In the genomic region with DNA sequence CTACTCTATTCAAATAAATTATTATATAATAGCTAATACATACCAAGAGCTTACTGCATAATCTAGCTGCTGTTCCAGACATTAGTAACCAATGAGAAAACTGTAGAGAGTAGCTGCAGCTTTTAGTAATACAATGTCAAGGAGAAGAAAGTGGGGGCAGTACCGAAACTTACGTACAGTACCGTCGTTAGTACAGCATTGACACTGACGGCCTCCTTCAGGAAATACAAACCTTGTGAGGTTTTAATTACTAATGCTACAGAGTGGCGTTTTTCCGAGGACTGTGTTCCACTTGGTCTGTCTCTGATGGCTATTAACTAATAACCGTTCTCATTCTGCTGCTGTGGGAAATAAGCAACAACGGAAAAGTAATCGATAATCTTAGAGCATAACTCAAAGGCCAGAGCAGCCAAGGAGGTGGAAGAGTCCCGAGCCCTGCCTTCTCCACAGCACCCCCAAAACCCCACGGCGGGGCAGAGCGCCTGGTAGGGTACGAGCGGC, we compare ENCODE assay signal across 8 cellular contexts. TPM values are rescaled to one million over a fixed set of nuclear protein-coding genes. Genes with fewer than 3 reads are reported as not detected.
DNase-seq lines count a peak whose midpoint lies in the region; ATAC-seq, FAIRE-seq and TF ChIP-seq lines count a peak whose summit lies in the region.

No MANE protein-coding gene starts in this region.

- H3K4me1 ChIP-seq in GM12878 (ENCODE audit: control insufficient read depth, insufficient read depth, low read length): peaks cover 16% of the 10 kb centered on the region

- no peak for TF ChIP-seq EP300 in GM12878 (IDR thresholded peaks at IDR 0.05; ENCODE audit: borderline replicate concordance in 1 of 2, control insufficient read depth in 1 of 2, low read depth in 2 of 2, low read length in 2 of 2)

- CTCF ChIA-PET in GM12878 (lab: Yijun Ruan, JAX): interaction anchor here (0.6 to 4.1 kb wide), 14 partner anchors 9 to 285 kb away, joined by 3 to 22 read pairs (median 3); no protein-coding TSS in a partner anchor

- in situ Hi-C loops in GM12878 (cut with MboI): no loop called here
- in situ Hi-C loops in KBM-7 (cut with MboI; ENCODE audit: low pct_unique_long_range_greater_than_20kb, low sequenced_read_pairs): no loop called here

- H3K27me3 ChIP-seq in GM12878 (replicated peaks in 1 of 2; ENCODE audit: control insufficient read depth in 2 of 2, insufficient read depth in 2 of 2, low read length in 1 of 2): no peaks in the 10 kb centered on the region

- RAD21 ChIA-PET in GM12878 (lab: Charles Lee; ENCODE audit: unreplicated experiment): interaction anchor here (0.5 to 3.5 kb wide), 16 partner anchors 11 to 298 kb away, joined by 3 to 26 read pairs (median 5); partner anchors contain the start of genes PNRC1 and RNGTT

- DNase-seq in COR-L47 (lab: John Stamatoyannopoulos, UW) (peak; percentile 34), NOMO-1 (lab: John Stamatoyannopoulos, UW; ENCODE audit: unreplicated experiment in 2 of 2) (peak; percentile 40 to 75), GM12878 (ENCODE audit: low read depth, low spot score) (peak; percentile 52), inferior parietal cortex (ENCODE audit: extremely low spot score) (peak; percentile 39), KBM-7 (no peak)
- DNase-seq in stimulated activated CD4-positive, alpha-beta T cell treated with anti-CD3 and anti-CD28 coated beads, Interleukin-4, amount 100 ng/mL, for 24 hours: peak; percentile 52

- no peaks in the 10 kb centered on the region for H3K36me3 ChIP-seq in GM12878 (ENCODE audit: control insufficient read depth in 2 of 2, insufficient read depth in 2 of 2, low read length in 1 of 2)

- 2% methylated on average over 16 of the region's 16 CpGs for WGBS in GM12878 (ENCODE audit: insufficient coverage, insufficient replicate concordance, low lambda C conversion rate, missing lambda C conversion rate)

- H3K27ac ChIP-seq in GM12878 (ENCODE audit: control insufficient read depth, insufficient read depth): peak overlapping the region; percentile 75

- ATAC-seq in GM18870 (IDR thresholded peaks at IDR 0.05; ENCODE audit: unreplicated experiment) (peak; percentile 51), HG03064 (IDR thresholded peaks at IDR 0.05; ENCODE audit: low read depth, unreplicated experiment) (peak; percentile 61), GM12878 (peak; percentile 75)

- peak overlapping the region; percentile 80 for H3K9ac ChIP-seq in GM12878 (ENCODE audit: control insufficient read depth, insufficient read depth, low read length)

- peaks cover 13% of the 10 kb centered on the region for H3K79me2 ChIP-seq in GM12878 (ENCODE audit: control insufficient read depth, insufficient read depth, low read length)

- peak; percentile 86 for FAIRE-seq in GM12878 (lab: Jason Lieb, UNC)

- no peak for TF ChIP-seq POLR2A in GM12878 (IDR thresholded peaks at IDR 0.05; ENCODE audit: low read depth, low read length)

- H3K4me3 ChIP-seq in GM12878: peak overlapping the region; percentile 71

- intact Hi-C loops in GM12878 (cut with micrococcal nuclease; ENCODE audit: unreplicated experiment): loop anchor here (5.0 kb wide), 1 partner anchor 207 kb away; the partner anchor contains the start of gene UBE2J1

- no peak for TF ChIP-seq CTCF in GM12878 (IDR thresholded peaks at IDR 0.05 in 2 of 3, conservative IDR thresholded peaks at IDR 0.05 in 1 of 3; ENCODE audit: control insufficient read depth in 2 of 3, extremely low read depth in 1 of 3, insufficient read depth in 1 of 3, low read depth in 3 of 3, low read length in 3 of 3)

- no peak for TF ChIP-seq RAD21 in GM12878 (IDR thresholded peaks at IDR 0.05; ENCODE audit: insufficient read depth, low read depth, low read length)

- H4K20me1 ChIP-seq in GM12878 (ENCODE audit: control insufficient read depth, insufficient read depth): no peaks in the 10 kb centered on the region

- H2AFZ ChIP-seq in GM12878 (ENCODE audit: control insufficient read depth, low read depth, low read length): peak overlapping the region; percentile 84

- peak overlapping the region; percentile 96 for H3K4me2 ChIP-seq in GM12878 (ENCODE audit: control insufficient read depth, insufficient read depth)

- BruUV-seq in GM12878 (replicated peaks; lab: Mats Ljungman, UMichigan): TSS peak; percentile 62

- POLR2A ChIA-PET in GM12878 (lab: Charles Lee): interaction anchor here (0.7 to 5.2 kb wide), 9 partner anchors 57 to 214 kb away, joined by 3 to 71 read pairs (median 6); partner anchors contain the start of genes PNRC1 and RNGTT

- H3K9me3 ChIP-seq in GM12878 (replicated peaks; ENCODE audit: control insufficient read depth, insufficient read depth, low read length): no peaks in the 10 kb centered on the region; the same call in 2 of the 3 replicates

- SMC1A ChIA-PET in GM12878 (lab: Charles Lee; ENCODE audit: uncharacterized antibody, unreplicated experiment): interaction anchor here (0.8 to 6.1 kb wide), 16 partner anchors 8 to 276 kb away, joined by 3 to 37 read pairs (median 4); partner anchors contain the start of gene PNRC1

TF ChIP-seq in GM12878, 131 proteins besides CTCF, POLR2A, EP300 and RAD21 (continues in another document):
- TF ChIP-seq MTA3 (IDR thresholded peaks at IDR 0.05; ENCODE audit: borderline replicate concordance, low read length) (peak; percentile 27; the same call in 1 of the 2 replicates), CBFB (IDR thresholded peaks at IDR 0.05; ENCODE audit: low read depth) (0 out of 2 replicates have a peak, but pooled peaks have one; percentile 27)
- TF ChIP-seq, protein P1, sequence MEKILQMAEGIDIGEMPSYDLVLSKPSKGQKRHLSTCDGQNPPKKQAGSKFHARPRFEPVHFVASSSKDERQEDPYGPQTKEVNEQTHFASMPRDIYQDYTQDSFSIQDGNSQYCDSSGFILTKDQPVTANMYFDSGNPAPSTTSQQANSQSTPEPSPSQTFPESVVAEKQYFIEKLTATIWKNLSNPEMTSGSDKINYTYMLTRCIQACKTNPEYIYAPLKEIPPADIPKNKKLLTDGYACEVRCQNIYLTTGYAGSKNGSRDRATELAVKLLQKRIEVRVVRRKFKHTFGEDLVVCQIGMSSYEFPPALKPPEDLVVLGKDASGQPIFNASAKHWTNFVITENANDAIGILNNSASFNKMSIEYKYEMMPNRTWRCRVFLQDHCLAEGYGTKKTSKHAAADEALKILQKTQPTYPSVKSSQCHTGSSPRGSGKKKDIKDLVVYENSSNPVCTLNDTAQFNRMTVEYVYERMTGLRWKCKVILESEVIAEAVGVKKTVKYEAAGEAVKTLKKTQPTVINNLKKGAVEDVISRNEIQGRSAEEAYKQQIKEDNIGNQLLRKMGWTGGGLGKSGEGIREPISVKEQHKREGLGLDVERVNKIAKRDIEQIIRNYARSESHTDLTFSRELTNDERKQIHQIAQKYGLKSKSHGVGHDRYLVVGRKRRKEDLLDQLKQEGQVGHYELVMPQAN (conservative IDR thresholded peaks at IDR 0.05): no peak

RNA-seq across cellular contexts. Expression of gene PM20D2, which starts 0.3 kb away (rescaled TPM):
- total RNA-seq in GM12878 (2013; cell fraction: nucleolus; rRNA removed): 28.9 and 31.1 TPM in 2 replicates
- total RNA-seq in GM12878 (2014; rRNA removed) (23.6 and 27.2 TPM in 2 replicates), GM12878 (2014; rRNA removed; fragmentation: Illumina TruSeq; extraction: Trizol) (17.3 and 18.0 TPM in 2 replicates), GM12878 (2021) (14.2 and 14.9 TPM in 2 replicates)
- 3.6 TPM for polyA plus RNA-seq in GM12878 (2011; ENCODE audit: low read depth)
- polyA plus RNA-seq in GM12878 (2011; rRNA removed) (18.6 and 31.4 TPM in 2 replicates), GM12878 (2014; fragmentation: Illumina TruSeq; extraction: Trizol) (18.2 and 23.2 TPM in 2 replicates), GM12878 (2014; fragmentation: Nextera tagmentation; extraction: Ambion mirVana) (1 to 10 TPM; 7.8 to 8.3 TPM), GM12878 (2014; rRNA removed) (14.3 and 16.1 TPM in 2 replicates), GM12878 (2016; fragmentation: Nextera tagmentation; extraction: Ambion mirVana) (10 to 100 TPM; 14.9 to 15.3 TPM)
- polyA plus RNA-seq in GM12878 (2011; cell fraction: cytosol; rRNA removed): 6.8 and 7.7 TPM in 2 replicates
- 9.4 and 10.0 TPM in 2 replicates for polyA plus RNA-seq in GM12878 (2011; cell fraction: nucleus; rRNA removed)
- 6.5 and 9.0 TPM in 2 replicates for polyA plus RNA-seq in GM12878 (2012)
- 5.1 and 5.6 TPM in 2 replicates for polyA minus RNA-seq in GM12878 (2011; rRNA and poly(A)+ RNA removed)
- 6.2 and 6.8 TPM in 2 replicates for polyA minus RNA-seq in GM12878 (2011; cell fraction: cytosol; rRNA and poly(A)+ RNA removed)
- polyA minus RNA-seq in GM12878 (2011; cell fraction: nucleus; rRNA and poly(A)+ RNA removed): 4.6 and 7.3 TPM in 2 replicates

RNA-seq across cellular contexts. Expression of gene SRSF12, which starts 27.6 kb away (rescaled TPM):
- not detected in 2 replicates for total RNA-seq in GM12878 (2013; cell fraction: nucleolus; rRNA removed)
- total RNA-seq in GM12878 (2014; rRNA removed) (not detected in 2 replicates), GM12878 (2014; rRNA removed; fragmentation: Illumina TruSeq; extraction: Trizol) (not detected in 2 replicates), GM12878 (2021) (not detected in 2 replicates)
- polyA plus RNA-seq in GM12878 (2011; ENCODE audit: low read depth): not detected
- polyA plus RNA-seq in GM12878 (2011; rRNA removed) (0.03 TPM in 1 of 2 replicates, not detected in the other), GM12878 (2014; fragmentation: Illumina TruSeq; extraction: Trizol) (0.03 TPM in 1 of 2 replicates, not detected in the other), GM12878 (2014; fragmentation: Nextera tagmentation; extraction: Ambion mirVana) (not detected), GM12878 (2014; rRNA removed) (not detected in 2 replicates), GM12878 (2016; fragmentation: Nextera tagmentation; extraction: Ambion mirVana) (under 1 TPM in 1 of 2 experiments, not detected in 1; 0.23 TPM)
- 0.01 TPM in 1 of 2 replicates, not detected in the other for polyA plus RNA-seq in GM12878 (2011; cell fraction: cytosol; rRNA removed)
- not detected in 2 replicates for polyA plus RNA-seq in GM12878 (2011; cell fraction: nucleus; rRNA removed)
- 0.23 and 0.28 TPM in 2 replicates for polyA plus RNA-seq in GM12878 (2012)
- not detected in 2 replicates for polyA minus RNA-seq in GM12878 (2011; rRNA and poly(A)+ RNA removed)
- polyA minus RNA-seq in GM12878 (2011; cell fraction: cytosol; rRNA and poly(A)+ RNA removed): not detected in 2 replicates
- polyA minus RNA-seq in GM12878 (2011; cell fraction: nucleus; rRNA and poly(A)+ RNA removed): not detected in 2 replicates
